Comparison of ENCODE assay signal across 1 cellular context in the genomic region with DNA sequence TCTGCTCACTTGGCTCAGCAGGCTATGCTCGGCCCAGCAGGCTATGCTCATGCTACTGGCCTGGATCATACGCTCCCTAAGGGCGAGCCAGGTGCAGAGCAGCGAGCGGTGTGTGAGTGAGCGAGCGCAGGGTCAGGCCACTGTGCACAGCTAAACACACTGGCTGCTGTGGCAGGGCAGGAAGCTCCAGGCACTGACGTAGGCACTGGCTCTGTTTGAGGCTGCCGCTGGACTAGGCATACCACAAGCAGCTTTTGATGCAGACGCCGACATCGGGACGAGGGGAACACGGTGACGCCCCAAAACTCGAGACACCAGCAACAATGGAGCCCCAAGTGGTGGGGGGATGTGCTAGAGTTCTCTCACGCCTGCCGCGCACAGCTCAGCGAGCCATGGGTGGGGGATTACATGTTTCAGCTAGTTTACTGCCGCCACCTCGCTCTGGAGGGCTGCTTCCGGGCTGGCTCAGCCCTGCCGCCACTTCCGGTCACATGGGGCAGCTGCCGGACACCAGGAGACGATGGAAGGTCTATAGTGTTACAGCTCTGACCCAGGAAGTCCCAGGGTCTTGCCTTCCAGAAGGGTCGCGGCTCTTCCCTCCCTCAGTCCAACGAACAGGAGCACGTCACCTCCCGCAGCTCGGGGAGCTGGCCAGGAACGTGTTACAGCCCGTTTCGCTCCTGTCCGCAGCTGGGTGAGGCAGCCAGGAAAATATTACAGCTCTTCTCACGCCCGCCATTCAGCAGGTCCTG.
TF ChIP-seq lines count a peak whose summit lies in the region.

No MANE protein-coding gene starts in this region.

TF ChIP-seq in K562, 482 proteins besides CTCF, POLR2A, EP300 and RAD21 (continued from another document):
- TF ChIP-seq RAD51 (IDR thresholded peaks at IDR 0.05; ENCODE audit: borderline replicate concordance, low read depth), result peak; percentile 78
- peak; percentile 69 for TF ChIP-seq CREM (IDR thresholded peaks at IDR 0.05; ENCODE audit: low read depth)
- TF ChIP-seq, protein P1, sequence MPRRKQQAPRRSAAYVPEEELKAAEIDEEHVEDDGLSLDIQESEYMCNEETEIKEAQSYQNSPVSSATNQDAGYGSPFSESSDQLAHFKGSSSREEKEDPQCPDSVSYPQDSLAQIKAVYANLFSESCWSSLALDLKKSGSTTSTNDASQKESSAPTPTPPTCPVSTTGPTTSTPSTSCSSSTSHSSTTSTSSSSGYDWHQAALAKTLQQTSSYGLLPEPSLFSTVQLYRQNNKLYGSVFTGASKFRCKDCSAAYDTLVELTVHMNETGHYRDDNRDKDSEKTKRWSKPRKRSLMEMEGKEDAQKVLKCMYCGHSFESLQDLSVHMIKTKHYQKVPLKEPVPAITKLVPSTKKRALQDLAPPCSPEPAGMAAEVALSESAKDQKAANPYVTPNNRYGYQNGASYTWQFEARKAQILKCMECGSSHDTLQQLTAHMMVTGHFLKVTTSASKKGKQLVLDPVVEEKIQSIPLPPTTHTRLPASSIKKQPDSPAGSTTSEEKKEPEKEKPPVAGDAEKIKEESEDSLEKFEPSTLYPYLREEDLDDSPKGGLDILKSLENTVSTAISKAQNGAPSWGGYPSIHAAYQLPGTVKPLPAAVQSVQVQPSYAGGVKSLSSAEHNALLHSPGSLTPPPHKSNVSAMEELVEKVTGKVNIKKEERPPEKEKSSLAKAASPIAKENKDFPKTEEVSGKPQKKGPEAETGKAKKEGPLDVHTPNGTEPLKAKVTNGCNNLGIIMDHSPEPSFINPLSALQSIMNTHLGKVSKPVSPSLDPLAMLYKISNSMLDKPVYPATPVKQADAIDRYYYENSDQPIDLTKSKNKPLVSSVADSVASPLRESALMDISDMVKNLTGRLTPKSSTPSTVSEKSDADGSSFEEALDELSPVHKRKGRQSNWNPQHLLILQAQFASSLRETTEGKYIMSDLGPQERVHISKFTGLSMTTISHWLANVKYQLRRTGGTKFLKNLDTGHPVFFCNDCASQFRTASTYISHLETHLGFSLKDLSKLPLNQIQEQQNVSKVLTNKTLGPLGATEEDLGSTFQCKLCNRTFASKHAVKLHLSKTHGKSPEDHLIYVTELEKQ (CRISPR knock-in tag; IDR thresholded peaks at IDR 0.05), result no peak
- 0 out of 2 replicates have a peak, but pooled peaks have one; percentile 23 for TF ChIP-seq ZKSCAN8 (CRISPR knock-in tag; IDR thresholded peaks at IDR 0.05)
- peak in 1 of 3 experiments; percentile 64; a peak in 2 of 6 replicates for TF ChIP-seq ZBTB11 (CRISPR knock-in tag; IDR thresholded peaks at IDR 0.05)
- TF ChIP-seq TEAD1 (CRISPR knock-in tag; IDR thresholded peaks at IDR 0.05), result 0 out of 4 replicates have a peak, but pooled peaks of 1 of the 2 experiments have one; percentile 35
- TF ChIP-seq NFATC3 (IDR thresholded peaks at IDR 0.05), result no peak
- no peak for TF ChIP-seq NFE2 (IDR thresholded peaks at IDR 0.05; ENCODE audit: low read depth)
- TF ChIP-seq HDAC6 (IDR thresholded peaks at IDR 0.05; ENCODE audit: low read depth, low read length), result no peak
- TF ChIP-seq ZNF217 (CRISPR knock-in tag; IDR thresholded peaks at IDR 0.05), result no peak
- 0 out of 2 replicates have a peak, but pooled peaks have one; percentile 39 for TF ChIP-seq CBX1 (IDR thresholded peaks at IDR 0.05; ENCODE audit: low read depth)
- TF ChIP-seq TARDBP (IDR thresholded peaks at IDR 0.05), result no peak
- no peak for TF ChIP-seq ZNF239 (CRISPR knock-in tag; IDR thresholded peaks at IDR 0.05)
- TF ChIP-seq SRSF3 (IDR thresholded peaks at IDR 0.05; ENCODE audit: insufficient read depth, low read length), result no peak
- no peak for TF ChIP-seq SIX5 (IDR thresholded peaks at IDR 0.05; ENCODE audit: borderline replicate concordance in 1 of 2, insufficient read depth in 1 of 2, low read depth in 1 of 2, low read length in 2 of 2)
- TF ChIP-seq, protein P2, sequence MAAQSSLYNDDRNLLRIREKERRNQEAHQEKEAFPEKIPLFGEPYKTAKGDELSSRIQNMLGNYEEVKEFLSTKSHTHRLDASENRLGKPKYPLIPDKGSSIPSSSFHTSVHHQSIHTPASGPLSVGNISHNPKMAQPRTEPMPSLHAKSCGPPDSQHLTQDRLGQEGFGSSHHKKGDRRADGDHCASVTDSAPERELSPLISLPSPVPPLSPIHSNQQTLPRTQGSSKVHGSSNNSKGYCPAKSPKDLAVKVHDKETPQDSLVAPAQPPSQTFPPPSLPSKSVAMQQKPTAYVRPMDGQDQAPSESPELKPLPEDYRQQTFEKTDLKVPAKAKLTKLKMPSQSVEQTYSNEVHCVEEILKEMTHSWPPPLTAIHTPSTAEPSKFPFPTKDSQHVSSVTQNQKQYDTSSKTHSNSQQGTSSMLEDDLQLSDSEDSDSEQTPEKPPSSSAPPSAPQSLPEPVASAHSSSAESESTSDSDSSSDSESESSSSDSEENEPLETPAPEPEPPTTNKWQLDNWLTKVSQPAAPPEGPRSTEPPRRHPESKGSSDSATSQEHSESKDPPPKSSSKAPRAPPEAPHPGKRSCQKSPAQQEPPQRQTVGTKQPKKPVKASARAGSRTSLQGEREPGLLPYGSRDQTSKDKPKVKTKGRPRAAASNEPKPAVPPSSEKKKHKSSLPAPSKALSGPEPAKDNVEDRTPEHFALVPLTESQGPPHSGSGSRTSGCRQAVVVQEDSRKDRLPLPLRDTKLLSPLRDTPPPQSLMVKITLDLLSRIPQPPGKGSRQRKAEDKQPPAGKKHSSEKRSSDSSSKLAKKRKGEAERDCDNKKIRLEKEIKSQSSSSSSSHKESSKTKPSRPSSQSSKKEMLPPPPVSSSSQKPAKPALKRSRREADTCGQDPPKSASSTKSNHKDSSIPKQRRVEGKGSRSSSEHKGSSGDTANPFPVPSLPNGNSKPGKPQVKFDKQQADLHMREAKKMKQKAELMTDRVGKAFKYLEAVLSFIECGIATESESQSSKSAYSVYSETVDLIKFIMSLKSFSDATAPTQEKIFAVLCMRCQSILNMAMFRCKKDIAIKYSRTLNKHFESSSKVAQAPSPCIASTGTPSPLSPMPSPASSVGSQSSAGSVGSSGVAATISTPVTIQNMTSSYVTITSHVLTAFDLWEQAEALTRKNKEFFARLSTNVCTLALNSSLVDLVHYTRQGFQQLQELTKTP (IDR thresholded peaks at IDR 0.05; ENCODE audit: low read depth in 1 of 2, partially characterized antibody in 2 of 2), result no peak
- TF ChIP-seq SAFB2 (IDR thresholded peaks at IDR 0.05; ENCODE audit: borderline replicate concordance, low read depth, low read length, severe bottlenecking), result no peak
- 0 out of 2 replicates have a peak, but pooled peaks have one; percentile 61 for TF ChIP-seq ZNF511 (CRISPR knock-in tag; IDR thresholded peaks at IDR 0.05)
- no peak for TF ChIP-seq E2F5 (CRISPR knock-in tag; IDR thresholded peaks at IDR 0.05)
- no peak for TF ChIP-seq ZNF3 (CRISPR knock-in tag; IDR thresholded peaks at IDR 0.05)
- peak; percentile 50; the same call in 1 of the 2 replicates for TF ChIP-seq E2F3 (CRISPR knock-in tag; IDR thresholded peaks at IDR 0.05)
- no peak for TF ChIP-seq HDGF (IDR thresholded peaks at IDR 0.05)
- TF ChIP-seq TAF1 (IDR thresholded peaks at IDR 0.05; ENCODE audit: control insufficient read depth, extremely low read depth, insufficient read depth, low read length, severe bottlenecking), result peak; percentile 2
- TF ChIP-seq ZBTB1 (CRISPR knock-in tag; IDR thresholded peaks at IDR 0.05; ENCODE audit: borderline replicate concordance, low read depth), result peak; percentile 70; the same call in 1 of the 2 replicates
- no peak for TF ChIP-seq ID3 (CRISPR knock-in tag; IDR thresholded peaks at IDR 0.05)
- no peak for TF ChIP-seq ID3 (tag; IDR thresholded peaks at IDR 0.05)
